1 cellular context compared by ENCODE assay signal in genomic region chr6:105474234-105474633, GRCh38.
TF ChIP-seq lines count a peak whose summit lies in the region.

No MANE protein-coding gene starts in this region.

TF ChIP-seq in GM23338, 12 proteins besides CTCF, POLR2A, EP300 and RAD21 (continued from another document):
- TF ChIP-seq ZNF462 (CRISPR knock-in tag; IDR thresholded peaks at IDR 0.05), result 0 out of 2 replicates have a peak, but pooled peaks have one; percentile 10
- no peak for TF ChIP-seq EZH2 (IDR thresholded peaks at IDR 0.05; ENCODE audit: low read depth, unreplicated experiment)
